ENCODE assay signal across 1 cellular context in genomic region chr13:27920677-27921420, GRCh38.
A peak's percentile ranks its signal among the peaks of the same experiment; 100 is the strongest.
TF ChIP-seq lines count a peak whose summit lies in the region.

No MANE protein-coding gene starts in this region.

TF ChIP-seq in GM23338, 12 proteins besides CTCF, POLR2A, EP300 and RAD21 (continued from another document):
- TF ChIP-seq ZNF462 (CRISPR knock-in tag; IDR thresholded peaks at IDR 0.05) (no peak), ZNF331 (CRISPR knock-in tag; IDR thresholded peaks at IDR 0.05; ENCODE audit: low read depth) (no peak), ZNF114 (CRISPR knock-in tag; IDR thresholded peaks at IDR 0.05) (no peak), EZH2phosphoT487 (IDR thresholded peaks at IDR 0.05; ENCODE audit: unreplicated experiment) (peak; percentile 27), ETS1 (IDR thresholded peaks at IDR 0.05) (no peak), CREB1 (CRISPR knock-in tag; IDR thresholded peaks at IDR 0.05; ENCODE audit: low read depth) (no peak), NANOG (IDR thresholded peaks at IDR 0.05; ENCODE audit: borderline replicate concordance) (no peak), POLR2AphosphoS5 (IDR thresholded peaks at IDR 0.05; ENCODE audit: low read depth) (no peak)
